7 cellular contexts compared by ENCODE assay signal in the genomic region with DNA sequence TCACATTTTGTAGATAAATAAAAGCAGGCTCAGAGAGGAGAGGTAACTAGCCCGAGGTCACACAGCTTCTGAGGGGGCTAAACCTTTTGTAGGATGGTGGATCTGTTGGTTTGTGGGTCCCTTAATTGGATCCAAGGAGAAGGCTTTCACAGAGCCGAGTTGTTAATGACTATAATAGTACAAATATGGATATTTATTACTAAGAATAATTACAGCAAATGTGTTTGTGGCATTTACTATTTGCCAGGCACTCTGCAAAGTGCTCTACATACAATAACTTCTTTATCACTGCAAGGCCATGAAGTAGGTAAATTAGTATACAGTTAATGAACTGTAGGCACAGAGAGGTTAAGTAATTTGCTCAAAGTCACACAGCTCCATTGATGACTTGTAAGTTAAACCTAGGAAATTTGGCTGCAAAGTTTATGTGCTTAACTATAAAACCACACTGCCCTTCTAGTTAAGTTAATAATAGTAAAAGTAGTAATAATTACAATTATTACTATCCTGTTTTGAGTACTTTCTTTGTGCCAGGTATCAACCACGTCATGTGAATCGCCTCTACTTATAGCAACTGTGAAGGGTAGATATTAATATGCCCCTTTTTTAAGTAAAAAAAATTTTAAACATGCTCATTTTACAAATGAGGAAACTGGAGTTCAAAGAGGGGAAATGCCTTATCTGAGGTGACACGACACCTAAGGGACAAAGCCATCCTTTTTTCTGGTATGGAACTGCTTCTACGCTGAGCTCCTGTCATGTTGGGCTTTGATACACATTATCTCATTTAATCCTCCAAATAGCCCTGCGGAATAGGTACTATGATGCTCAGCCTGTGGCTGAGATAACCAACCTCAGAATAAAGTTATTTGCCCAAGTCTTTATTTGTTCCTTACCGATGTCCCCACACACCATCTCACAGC. TPM values are rescaled to one million over a fixed set of nuclear protein-coding genes. Genes with fewer than 3 reads are reported as not detected.
DNase-seq lines count a peak whose midpoint lies in the region; ATAC-seq lines count a peak whose summit lies in the region.

No MANE protein-coding gene starts in this region.

- H3K4me3 Mint-ChIP-seq in activated CD4-positive, alpha-beta memory T cell treated with anti-CD3 and anti-CD28 coated beads, Interleukin-2, amount 10 ng/mL, durations not matched to agents 7 days and 5 days = peak overlapping the region; percentile 76
- peak overlapping the region; percentile 84 to 85 for H3K4me3 Mint-ChIP-seq in stimulated activated naive B cell treated with anti-CD40 and anti-IgM and Interleukin-4, amounts not matched to agents 10 μg/mL and 1 μg/mL and 100 μg/mL, for 72 hours

- H3K9me3 Mint-ChIP-seq in activated CD4-positive, alpha-beta memory T cell treated with anti-CD3 and anti-CD28 coated beads, Interleukin-2, amount 10 ng/mL, durations not matched to agents 7 days and 5 days = no peaks in the 10 kb centered on the region
- H3K9me3 Mint-ChIP-seq in stimulated activated naive B cell treated with anti-CD40 and anti-IgM and Interleukin-4, amounts not matched to agents 10 μg/mL and 1 μg/mL and 100 μg/mL, for 72 hours = no peaks in the 10 kb centered on the region

- no peak overlapping the region for H3K27ac ChIP-seq in HUES6 (ENCODE audit: low read depth, low read length)
- no peak overlapping the region for H3K27ac ChIP-seq in iPS DF 6.9 (ENCODE audit: low read length)

- POLR2A ChIA-PET in activated CD4-positive, alpha-beta memory T cell treated with anti-CD3 and anti-CD28 coated beads, Interleukin-2, amount 10 ng/mL, durations not matched to agents 7 days and 5 days (lab: Charles Lee) = interaction anchor here (0.7 to 17.3 kb wide), 14 partner anchors 10 to 276 kb away, joined by 3 to 822 read pairs (median 8); a partner anchor contains a TSS

- no CpG with 5 or more reads among the region's 8 CpGs for WGBS in iPS DF 6.9 (ENCODE audit: insufficient coverage, insufficient read length)

- H3K9me3 ChIP-seq in HUES6 (ENCODE audit: control insufficient read depth, insufficient read depth, low read depth, low read length) = no peaks in the 10 kb centered on the region
- no peaks in the 10 kb centered on the region for H3K9me3 ChIP-seq in iPS DF 6.9 (ENCODE audit: control insufficient read depth, insufficient read depth, low read length)

- DNase-seq in activated CD4-positive, alpha-beta memory T cell treated with anti-CD3 and anti-CD28 coated beads, Interleukin-2, amount 10 ng/mL, durations not matched to agents 7 days and 5 days = no peak
- no peak for DNase-seq in iPS DF 6.9 (ENCODE audit: low read depth, low spot score)
- DNase-seq in stimulated activated naive B cell treated with anti-CD40 and anti-IgM and Interleukin-4, amounts not matched to agents 10 μg/mL and 1 μg/mL and 100 μg/mL, for 72 hours = no peak
- DNase-seq in DMS53 (lab: John Stamatoyannopoulos, UW) = no peak

- peaks cover 18% of the 10 kb centered on the region; the same call in 1 of the 2 replicates for H3K36me3 ChIP-seq in HUES6 (ENCODE audit: control insufficient read depth, insufficient read depth, low read length)
- peaks cover 3% of the 10 kb centered on the region; the same call in 1 of the 2 replicates for H3K36me3 ChIP-seq in iPS DF 6.9 (ENCODE audit: control insufficient read depth, insufficient read depth, low read length)

- H3K4me1 ChIP-seq in HUES6 (ENCODE audit: control insufficient read depth, insufficient read depth, low read length) (peaks cover 41% of the 10 kb centered on the region), iPS DF 6.9 (ENCODE audit: control insufficient read depth, insufficient read depth, low read length) (no peaks in the 10 kb centered on the region)

- H3K36me3 Mint-ChIP-seq in activated CD4-positive, alpha-beta memory T cell treated with anti-CD3 and anti-CD28 coated beads, Interleukin-2, amount 10 ng/mL, durations not matched to agents 7 days and 5 days (ENCODE audit: low read depth) = peaks cover 41% of the 10 kb centered on the region
- peaks cover 33 to 35% of the 10 kb centered on the region in 2 donors for H3K36me3 Mint-ChIP-seq in stimulated activated naive B cell treated with anti-CD40 and anti-IgM and Interleukin-4, amounts not matched to agents 10 μg/mL and 1 μg/mL and 100 μg/mL, for 72 hours

- peaks cover 68% of the 10 kb centered on the region for H3K4me1 Mint-ChIP-seq in activated CD4-positive, alpha-beta memory T cell treated with anti-CD3 and anti-CD28 coated beads, Interleukin-2, amount 10 ng/mL, durations not matched to agents 7 days and 5 days
- peaks cover 43 to 66% of the 10 kb centered on the region in 2 donors for H3K4me1 Mint-ChIP-seq in stimulated activated naive B cell treated with anti-CD40 and anti-IgM and Interleukin-4, amounts not matched to agents 10 μg/mL and 1 μg/mL and 100 μg/mL, for 72 hours

- peak overlapping the region; percentile 40 for H3K9ac ChIP-seq in HUES6 (ENCODE audit: low read length)

- H3K27me3 Mint-ChIP-seq in activated CD4-positive, alpha-beta memory T cell treated with anti-CD3 and anti-CD28 coated beads, Interleukin-2, amount 10 ng/mL, durations not matched to agents 7 days and 5 days = no peaks in the 10 kb centered on the region
- no peaks in the 10 kb centered on the region for H3K27me3 Mint-ChIP-seq in stimulated activated naive B cell treated with anti-CD40 and anti-IgM and Interleukin-4, amounts not matched to agents 10 μg/mL and 1 μg/mL and 100 μg/mL, for 72 hours

- H3K4me3 ChIP-seq in HUES6 (ENCODE audit: low read depth, low read length) (peak overlapping the region; percentile 52), iPS DF 6.9 (ENCODE audit: low read length) (peak overlapping the region; percentile 34; the same call in 1 of the 2 replicates)

- peak overlapping the region; percentile 70 for H3K27ac Mint-ChIP-seq in activated CD4-positive, alpha-beta memory T cell treated with anti-CD3 and anti-CD28 coated beads, Interleukin-2, amount 10 ng/mL, durations not matched to agents 7 days and 5 days
- H3K27ac Mint-ChIP-seq in stimulated activated naive B cell treated with anti-CD40 and anti-IgM and Interleukin-4, amounts not matched to agents 10 μg/mL and 1 μg/mL and 100 μg/mL, for 72 hours = peak overlapping the region; percentile 95

- CTCF ChIA-PET in activated CD4-positive, alpha-beta memory T cell treated with anti-CD3 and anti-CD28 coated beads, Interleukin-2, amount 10 ng/mL, durations not matched to agents 7 days and 5 days (lab: Charles Lee) = interaction anchor here (1.0 to 9.2 kb wide), 10 partner anchors 9 to 276 kb away, joined by 3 to 69 read pairs (median 15); a partner anchor contains a TSS

- H3K27me3 ChIP-seq in HUES6 (ENCODE audit: control insufficient read depth, insufficient read depth, low read length) (peaks cover 4% of the 10 kb centered on the region; the same call in 1 of the 2 replicates), iPS DF 6.9 (ENCODE audit: control insufficient read depth, insufficient read depth, low read length) (no peaks in the 10 kb centered on the region)

- no peak for ATAC-seq in stimulated activated naive B cell treated with anti-CD40 and anti-IgM and Interleukin-4, amounts not matched to agents 10 μg/mL and 1 μg/mL and 100 μg/mL, for 72 hours (replicated peaks)
- ATAC-seq in HG02970 (IDR thresholded peaks at IDR 0.05; ENCODE audit: low FRiP score, unreplicated experiment) = no peak
- ATAC-seq in HG02885 (IDR thresholded peaks at IDR 0.05; ENCODE audit: poor library complexity, unreplicated experiment) = no peak

RNA-seq across cellular contexts. Expression of a gene that starts 8.4 kb away (rescaled TPM):
- 100 to 1,000 TPM; 316 to 318 TPM for total RNA-seq in activated CD4-positive, alpha-beta memory T cell treated with anti-CD3 and anti-CD28 coated beads, Interleukin-2, amount 10 ng/mL, durations not matched to agents 7 days and 5 days
